ENCODE assay signal across 11 cellular contexts in genomic region chr7:74033372-74034311, GRCh38. TPM values are rescaled to one million over a fixed set of nuclear protein-coding genes. Genes with fewer than 3 reads are reported as not detected.
DNase-seq lines count a peak whose midpoint lies in the region; ATAC-seq and TF ChIP-seq lines count a peak whose summit lies in the region.
"Had no signal": no experiment of that assay in that cellular context is flagged by ENCODE, and none has a peak within 500 bp of the region (broad histone marks: within the 10 kb centered on the region; RNA-seq: fewer than 3 reads in every experiment).

No MANE protein-coding gene starts in this region.

- H2AFZ ChIP-seq in GM23248: no peak overlapping the region

- no peaks in the 10 kb centered on the region for H3K9me3 ChIP-seq in GM23248 (ENCODE audit: low read depth)
- no peaks in the 10 kb centered on the region for H3K9me3 ChIP-seq in liver (ENCODE audit: control insufficient read depth in 4 of 4, low read length in 3 of 4)
- no peaks in the 10 kb centered on the region for H3K9me3 ChIP-seq in skeletal muscle satellite cell (replicated peaks; ENCODE audit: low read length)

- H3K9me2 ChIP-seq in GM23248 (ENCODE audit: insufficient read depth): no peaks in the 10 kb centered on the region

- DNase-seq in GM23248 (peak; percentile 50), ecto neural progenitor cell (ENCODE audit: low spot score) (peak; percentile 75)
- DNase-seq: activated CD8-positive, alpha-beta memory T cell treated with anti-CD3 and anti-CD28 coated beads, Interleukin-2, amount 50 U/mL, for 48 hours; DMS 273 treated with DMSO at 0.1 percent for 48 hours; effector CD4-positive, alpha-beta T cell had no signal

- H3K9ac ChIP-seq in GM23248 (no peak overlapping the region; the same call in 1 of the 2 replicates), liver (ENCODE audit: low read depth in 1 of 2, low read length in 2 of 2) (no peak overlapping the region), skeletal muscle satellite cell (ENCODE audit: low read depth, low read length) (peak overlapping the region; percentile 52)

- H3K27me3 ChIP-seq in GM23248 (replicated peaks; ENCODE audit: insufficient read depth) (no peaks in the 10 kb centered on the region), liver (ENCODE audit: control insufficient read depth in 4 of 4, insufficient read depth in 4 of 4, low read length in 3 of 4) (no peaks in the 10 kb centered on the region), skeletal muscle satellite cell (ENCODE audit: control insufficient read depth, insufficient read depth, low read length) (peaks cover 13% of the 10 kb centered on the region)

- no peak for TF ChIP-seq RAD21 in liver (IDR thresholded peaks at IDR 0.05)

- no peak for TF ChIP-seq CTCF in liver (IDR thresholded peaks at IDR 0.05; ENCODE audit: low read depth, low read length, missing input control)

- H3K4me3 ChIP-seq in GM23248 (no peak overlapping the region), liver (ENCODE audit: low read depth in 1 of 3, low read length in 3 of 3) (no peak overlapping the region), skeletal muscle satellite cell (ENCODE audit: low read length) (peak overlapping the region; percentile 20)

- no peak for ATAC-seq in GM19035 (IDR thresholded peaks at IDR 0.05; ENCODE audit: unreplicated experiment)
- ATAC-seq in GM18519 (IDR thresholded peaks at IDR 0.05; ENCODE audit: low FRiP score, unreplicated experiment): no peak
- ATAC-seq in GM21723 (IDR thresholded peaks at IDR 0.05; ENCODE audit: unreplicated experiment): no peak
- ATAC-seq in GM21619 (IDR thresholded peaks at IDR 0.05; ENCODE audit: unreplicated experiment): no peak

- in situ Hi-C loops in GM23248 (cut with MboI): no loop called here

- H3K4me2 ChIP-seq in GM23248 (ENCODE audit: unreplicated experiment): no peak overlapping the region
- peak overlapping the region; percentile 65 for H3K4me2 ChIP-seq in skeletal muscle satellite cell (ENCODE audit: low read length)

- peaks cover 4% of the 10 kb centered on the region; the same call in 1 of the 2 replicates for H3F3A ChIP-seq in GM23248 (ENCODE audit: insufficient read depth)

- H3K4me1 ChIP-seq in GM23248 (ENCODE audit: insufficient read depth) (peaks cover 32% of the 10 kb centered on the region), liver (ENCODE audit: control insufficient read depth in 4 of 4, insufficient read depth in 4 of 4, low read length in 3 of 4) (peaks cover 0 to 19% (median 7%) of the 10 kb centered on the region in 4 donors), skeletal muscle satellite cell (ENCODE audit: control insufficient read depth, insufficient read depth, low read length) (peaks cover 52% of the 10 kb centered on the region)

- 49 to 56% methylated on average over 34 to 36 of the region's 37 CpGs for WGBS in GM23248 (ENCODE audit: low coverage in 1 of 2, low lambda C conversion rate in 2 of 2, missing lambda C conversion rate in 2 of 2), 2 experiments
- WGBS in liver: 71% methylated on average over 37 of the region's 37 CpGs

- H3K27ac ChIP-seq in GM23248 (no peak overlapping the region), liver (ENCODE audit: low read depth in 1 of 2, low read length in 2 of 2) (peak overlapping the region; percentile 0 to 28)

- H4K20me1 ChIP-seq in GM23248 (ENCODE audit: insufficient read depth): no peaks in the 10 kb centered on the region

- no peaks in the 10 kb centered on the region for H3K36me3 ChIP-seq in GM23248 (ENCODE audit: low read depth)
- H3K36me3 ChIP-seq in liver (ENCODE audit: control insufficient read depth in 4 of 4, insufficient read depth in 3 of 4, low read depth in 1 of 4, low read length in 3 of 4): no peaks in the 10 kb centered on the region
- no peaks in the 10 kb centered on the region for H3K36me3 ChIP-seq in skeletal muscle satellite cell (ENCODE audit: insufficient read depth, low read length)

- peaks cover 6% of the 10 kb centered on the region; the same call in 1 of the 2 replicates for H3K79me2 ChIP-seq in GM23248 (ENCODE audit: insufficient read depth)

TF ChIP-seq in liver, 16 proteins besides CTCF, POLR2A, EP300 and RAD21:
- TF ChIP-seq JUND (IDR thresholded peaks at IDR 0.05): no peak
- peak; percentile 55 for TF ChIP-seq NR2F2 (IDR thresholded peaks at IDR 0.05)
- no peak for TF ChIP-seq FOXA2 (IDR thresholded peaks at IDR 0.05)

RNA-seq across cellular contexts. Expression of gene ELN, which starts 5.7 kb away (rescaled TPM):
- total RNA-seq in GM23248 (2014; rRNA removed; shearing (Covaris generic)): 698 and 974 TPM in 2 replicates
- polyA plus RNA-seq in GM23248 (2016; fragmentation: Nextera tagmentation; extraction: Ambion mirVana) (539 and 568 TPM in 2 replicates), liver (10 to 100 TPM in 1 of 2 donors, 1 to 10 TPM in 1; 2.7 to 10.6 TPM)
- 10 to 100 TPM in 1 of 2 donors, 1 to 10 TPM in 1; 8.7 to 16.3 TPM for total RNA-seq in liver
- total RNA-seq in skeletal muscle satellite cell (2012; rRNA removed): 4.6 and 58.8 TPM in 2 replicates

RNA-seq across cellular contexts. Expression of gene LIMK1, which starts 50.0 kb away (rescaled TPM):
- 30.0 and 37.3 TPM in 2 replicates for total RNA-seq in GM23248 (2014; rRNA removed; shearing (Covaris generic))
- polyA plus RNA-seq in GM23248 (2016; fragmentation: Nextera tagmentation; extraction: Ambion mirVana) (3.9 TPM in 2 replicates), liver (1 to 10 TPM in 1 of 2 donors, under 1 TPM in 1; 0.63 to 3.3 TPM)
- total RNA-seq in liver: 1 to 10 TPM; 3.6 to 4.1 TPM
- total RNA-seq in skeletal muscle satellite cell (2012; rRNA removed): 51.3 and 54.0 TPM in 2 replicates

Comparison
In these comparisons a context has a peak if more than half of its experiments do, and no peak if none do; other contexts are left out.
1. RNA of gene ELN, which starts 5.7 kb away (total RNA-seq): 698 to 974 TPM in GM23248; 8.7 to 16.3 TPM in liver; every median in the first group is over 10 times any median in the second.